Comparison of ENCODE assay signal across 14 cellular contexts in the genomic region with DNA sequence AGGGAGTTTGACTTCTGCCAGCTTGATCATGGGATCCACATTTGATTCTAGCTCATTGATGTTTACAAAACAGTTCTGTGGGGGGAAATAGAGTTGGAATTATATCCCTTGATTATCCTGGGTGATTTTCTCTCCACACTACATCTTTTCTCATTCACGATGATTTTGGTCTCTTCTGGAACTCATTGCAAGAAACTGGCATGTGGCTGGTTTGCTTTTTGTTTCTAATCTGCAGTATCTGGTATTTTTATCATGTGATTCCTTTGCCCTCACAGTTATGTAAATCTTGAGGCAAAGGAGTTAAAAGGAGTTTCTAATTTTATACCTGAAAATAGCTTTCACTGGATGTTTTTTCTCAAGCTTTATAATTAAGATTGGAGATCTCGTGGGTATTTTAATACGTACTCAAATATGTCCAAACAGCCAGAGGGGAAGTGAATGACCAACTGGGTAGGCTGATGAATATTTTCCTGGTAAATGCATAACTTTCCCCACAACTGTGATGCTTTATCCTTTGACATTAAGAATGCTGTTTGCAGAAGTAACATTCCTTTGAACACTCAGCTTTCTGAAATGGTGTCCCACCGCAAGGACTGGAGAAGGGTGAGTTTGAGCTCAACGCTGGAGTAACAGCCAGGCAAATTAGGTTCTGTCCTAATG.
DNase-seq lines count a peak whose midpoint lies in the region; ATAC-seq and TF ChIP-seq lines count a peak whose summit lies in the region.
"Had no signal": no experiment of that assay in that cellular context is flagged by ENCODE, and none has a peak within 500 bp of the region (broad histone marks: within the 10 kb centered on the region; RNA-seq: fewer than 3 reads in every experiment).

No MANE protein-coding gene starts in this region.

- H3F3A ChIP-seq in DOHH2 (ENCODE audit: control insufficient read depth, insufficient read depth), result no peaks in the 10 kb centered on the region

- intact Hi-C loops in right cardiac atrium (cut with DNase I), result no loop called here

- H3K27me3 ChIP-seq in DOHH2 (ENCODE audit: control insufficient read depth, low read length) (no peaks in the 10 kb centered on the region), right cardiac atrium (ENCODE audit: control insufficient read depth, insufficient read depth) (no peaks in the 10 kb centered on the region)

- no peaks in the 10 kb centered on the region for H3K36me3 ChIP-seq in DOHH2 (ENCODE audit: control insufficient read depth, low read length)

- H3K9me2 ChIP-seq in DOHH2 (replicated peaks; ENCODE audit: control insufficient read depth, low read length), result no peaks in the 10 kb centered on the region

- no peak for TF ChIP-seq CTCF in DOHH2 (IDR thresholded peaks at IDR 0.05; ENCODE audit: low read depth, low read length, poor library complexity, severe bottlenecking)

- H3K9me3 ChIP-seq in DOHH2 (ENCODE audit: control insufficient read depth, insufficient read depth, low read length) (peaks cover 3% of the 10 kb centered on the region; the same call in 1 of the 2 replicates), right cardiac atrium (ENCODE audit: control insufficient read depth, low read length) (no peaks in the 10 kb centered on the region)

- peak overlapping the region; percentile 29; the same call in 1 of the 2 replicates for H3K4me3 ChIP-seq in DOHH2 (ENCODE audit: low read length)
- H3K4me3 ChIP-seq in right cardiac atrium (ENCODE audit: low read length), result no peak overlapping the region

- H3K4me1 Mint-ChIP-seq in stimulated activated naive B cell treated with anti-CD40 and anti-IgM and Interleukin-4, amounts not matched to agents 10 μg/mL and 1 μg/mL and 100 μg/mL, for 72 hours, result peaks cover 9 to 20% of the 10 kb centered on the region in 2 donors
- no peaks in the 10 kb centered on the region for H3K4me1 Mint-ChIP-seq in activated CD4-positive, alpha-beta memory T cell treated with anti-CD3 and anti-CD28 coated beads, Interleukin-2, amount 10 ng/mL, durations not matched to agents 7 days and 5 days

- 49% methylated on average over 5 of the region's 5 CpGs for WGBS in right cardiac atrium

- H3K36me3 Mint-ChIP-seq in stimulated activated naive B cell treated with anti-CD40 and anti-IgM and Interleukin-4, amounts not matched to agents 10 μg/mL and 1 μg/mL and 100 μg/mL, for 72 hours, result no peaks in the 10 kb centered on the region
- no peaks in the 10 kb centered on the region for H3K36me3 Mint-ChIP-seq in activated CD4-positive, alpha-beta memory T cell treated with anti-CD3 and anti-CD28 coated beads, Interleukin-2, amount 10 ng/mL, durations not matched to agents 7 days and 5 days (ENCODE audit: low read depth)

- H3K27ac Mint-ChIP-seq in stimulated activated naive B cell treated with anti-CD40 and anti-IgM and Interleukin-4, amounts not matched to agents 10 μg/mL and 1 μg/mL and 100 μg/mL, for 72 hours, result peak overlapping the region; percentile 16
- H3K27ac Mint-ChIP-seq in activated CD4-positive, alpha-beta memory T cell treated with anti-CD3 and anti-CD28 coated beads, Interleukin-2, amount 10 ng/mL, durations not matched to agents 7 days and 5 days, result no peak overlapping the region

- no peaks in the 10 kb centered on the region for H3K9me3 Mint-ChIP-seq in stimulated activated naive B cell treated with anti-CD40 and anti-IgM and Interleukin-4, amounts not matched to agents 10 μg/mL and 1 μg/mL and 100 μg/mL, for 72 hours
- H3K9me3 Mint-ChIP-seq in activated CD4-positive, alpha-beta memory T cell treated with anti-CD3 and anti-CD28 coated beads, Interleukin-2, amount 10 ng/mL, durations not matched to agents 7 days and 5 days, result no peaks in the 10 kb centered on the region

- DNase-seq in right cardiac atrium, result no peak
- DNase-seq in stimulated activated naive B cell treated with anti-CD40 and anti-IgM and Interleukin-4, amounts not matched to agents 10 μg/mL and 1 μg/mL and 100 μg/mL, for 72 hours, result no peak
- DNase-seq in activated naive CD4-positive, alpha-beta T cell treated with anti-CD3 and anti-CD28 coated beads, Interleukin-2, amount 50 U/mL, for 16 hours, result no peak
- no peak for DNase-seq in activated CD4-positive, alpha-beta memory T cell treated with anti-CD3 and anti-CD28 coated beads, Interleukin-2, amount 10 ng/mL, durations not matched to agents 7 days and 5 days
- DNase-seq: activated effector memory CD4-positive, alpha-beta T cell treated with Interleukin-2 at 50 U/mL for 16 hours; dermis blood vessel endothelial cell; DMS79 treated with DMSO at 0.1 percent for 48 hours; NCI-H1105 treated with DMSO at 0.1 percent for 48 hours; NCI-H69; SW 1271 had no signal

- ATAC-seq in SK-N-SH treated with all-trans-retinoic acid at 6 μM for 48 hours (peak; percentile 91), right cardiac atrium (no peak), GM19324 (IDR thresholded peaks at IDR 0.05; ENCODE audit: low FRiP score, unreplicated experiment) (no peak), HG02870 (IDR thresholded peaks at IDR 0.05; ENCODE audit: unreplicated experiment) (no peak)
- ATAC-seq in stimulated activated naive B cell treated with anti-CD40 and anti-IgM and Interleukin-4, amounts not matched to agents 10 μg/mL and 1 μg/mL and 100 μg/mL, for 72 hours (replicated peaks), result no peak

- no peaks in the 10 kb centered on the region for H3K27me3 Mint-ChIP-seq in stimulated activated naive B cell treated with anti-CD40 and anti-IgM and Interleukin-4, amounts not matched to agents 10 μg/mL and 1 μg/mL and 100 μg/mL, for 72 hours
- no peaks in the 10 kb centered on the region for H3K27me3 Mint-ChIP-seq in activated CD4-positive, alpha-beta memory T cell treated with anti-CD3 and anti-CD28 coated beads, Interleukin-2, amount 10 ng/mL, durations not matched to agents 7 days and 5 days

- CTCF ChIA-PET in activated CD4-positive, alpha-beta memory T cell treated with anti-CD3 and anti-CD28 coated beads, Interleukin-2, amount 10 ng/mL, durations not matched to agents 7 days and 5 days (lab: Charles Lee), result no interaction called here

- POLR2A ChIA-PET in activated CD4-positive, alpha-beta memory T cell treated with anti-CD3 and anti-CD28 coated beads, Interleukin-2, amount 10 ng/mL, durations not matched to agents 7 days and 5 days (lab: Charles Lee), result no interaction called here

- peak overlapping the region; percentile 32 for H3K4me2 ChIP-seq in DOHH2 (ENCODE audit: low read length)

- H3K27ac ChIP-seq in DOHH2 (ENCODE audit: low read depth, low read length) (no peak overlapping the region), right cardiac atrium (ENCODE audit: low read length) (peak overlapping the region; percentile 17)

- H3K4me1 ChIP-seq in DOHH2 (ENCODE audit: control insufficient read depth, low read length) (peaks cover 15% of the 10 kb centered on the region), right cardiac atrium (ENCODE audit: control insufficient read depth, insufficient read depth, low read length) (peaks cover 1% of the 10 kb centered on the region)

- H3K4me3 Mint-ChIP-seq in stimulated activated naive B cell treated with anti-CD40 and anti-IgM and Interleukin-4, amounts not matched to agents 10 μg/mL and 1 μg/mL and 100 μg/mL, for 72 hours, result no peak overlapping the region
- no peak overlapping the region for H3K4me3 Mint-ChIP-seq in activated CD4-positive, alpha-beta memory T cell treated with anti-CD3 and anti-CD28 coated beads, Interleukin-2, amount 10 ng/mL, durations not matched to agents 7 days and 5 days

- no peaks in the 10 kb centered on the region for H4K20me1 ChIP-seq in DOHH2 (ENCODE audit: control insufficient read depth, insufficient read depth, low read depth, low read length)

- no peaks in the 10 kb centered on the region for H3K79me2 ChIP-seq in DOHH2 (ENCODE audit: control insufficient read depth, low read length)

TF ChIP-seq in SK-N-SH treated with all-trans-retinoic acid at 6 μM for 48 hours, 23 proteins besides CTCF, POLR2A, EP300 and RAD21:
- TF ChIP-seq, protein P1, sequence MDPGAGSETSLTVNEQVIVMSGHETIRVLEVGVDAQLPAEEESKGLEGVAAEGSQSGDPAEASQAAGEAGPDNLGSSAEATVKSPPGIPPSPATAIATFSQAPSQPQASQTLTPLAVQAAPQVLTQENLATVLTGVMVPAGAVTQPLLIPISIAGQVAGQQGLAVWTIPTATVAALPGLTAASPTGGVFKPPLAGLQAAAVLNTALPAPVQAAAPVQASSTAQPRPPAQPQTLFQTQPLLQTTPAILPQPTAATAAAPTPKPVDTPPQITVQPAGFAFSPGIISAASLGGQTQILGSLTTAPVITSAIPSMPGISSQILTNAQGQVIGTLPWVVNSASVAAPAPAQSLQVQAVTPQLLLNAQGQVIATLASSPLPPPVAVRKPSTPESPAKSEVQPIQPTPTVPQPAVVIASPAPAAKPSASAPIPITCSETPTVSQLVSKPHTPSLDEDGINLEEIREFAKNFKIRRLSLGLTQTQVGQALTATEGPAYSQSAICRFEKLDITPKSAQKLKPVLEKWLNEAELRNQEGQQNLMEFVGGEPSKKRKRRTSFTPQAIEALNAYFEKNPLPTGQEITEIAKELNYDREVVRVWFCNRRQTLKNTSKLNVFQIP (CRISPR knock-in tag; IDR thresholded peaks at IDR 0.05; ENCODE audit: borderline replicate concordance, low read depth), result no peak
- peak; percentile 41; the same call in 1 of the 2 replicates for TF ChIP-seq ISL1 (CRISPR knock-in tag; IDR thresholded peaks at IDR 0.05)
